27 cellular contexts compared by ENCODE assay signal in genomic region chr2:239910404-239910803, GRCh38.
DNase-seq lines count a peak whose midpoint lies in the region; ATAC-seq and TF ChIP-seq lines count a peak whose summit lies in the region.
"Had no signal": no experiment of that assay in that cellular context is flagged by ENCODE, and none has a peak within 500 bp of the region (broad histone marks: within the 10 kb centered on the region; RNA-seq: fewer than 3 reads in every experiment).

No MANE protein-coding gene starts in this region.

- H3K36me3 ChIP-seq in CD4-positive, alpha-beta memory T cell (ENCODE audit: insufficient read depth, low read length): no peaks in the 10 kb centered on the region
- H3K36me3 ChIP-seq: brain microvascular endothelial cell, pancreas, thoracic aorta had no signal

- no peak overlapping the region for H3K4me3 Mint-ChIP-seq in T-helper 1 cell treated with Interleukin-12 subunit alpha and Interleukin-12 subunit beta and Interleukin-4 antibody, amounts not matched to agents 30 μg/mL and 1 μg/mL, for 36 hours
- peak overlapping the region in 1 of 8 donors; percentile 74 for H3K4me3 Mint-ChIP-seq in CD4-positive, alpha-beta memory T cell
- H3K4me3 Mint-ChIP-seq: mesothelial cell of epicardium had no signal

- H3K9me3 ChIP-seq in CD4-positive, alpha-beta memory T cell (ENCODE audit: control insufficient read depth in 1 of 2, low read length in 2 of 2): no peaks in the 10 kb centered on the region
- H3K9me3 ChIP-seq: pancreas, thoracic aorta had no signal

- CTCF ChIA-PET in CD4-positive, alpha-beta memory T cell (lab: Charles Lee; ENCODE audit: partially characterized antibody): no interaction called here

- H3K9me3 Mint-ChIP-seq in T-helper 1 cell treated with Interleukin-12 subunit alpha and Interleukin-12 subunit beta and Interleukin-4 antibody, amounts not matched to agents 30 μg/mL and 1 μg/mL, for 36 hours: peaks cover 6% of the 10 kb centered on the region
- H3K9me3 Mint-ChIP-seq in CD4-positive, alpha-beta memory T cell: peaks cover 0 to 7% (median 0%) of the 10 kb centered on the region in 8 donors

- no peak for ATAC-seq in HG03159 (IDR thresholded peaks at IDR 0.05; ENCODE audit: unreplicated experiment)
- ATAC-seq in HG02840 (IDR thresholded peaks at IDR 0.05; ENCODE audit: low FRiP score, unreplicated experiment): no peak
- ATAC-seq: naive thymus-derived CD8-positive, alpha-beta T cell had no signal

- H3K27me3 ChIP-seq in CD4-positive, alpha-beta memory T cell (ENCODE audit: insufficient read depth, low read length): no peaks in the 10 kb centered on the region
- H3K27me3 ChIP-seq: brain microvascular endothelial cell, pancreas had no signal

- POLR2A ChIA-PET in CD4-positive, alpha-beta memory T cell (lab: Charles Lee; ENCODE audit: partially characterized antibody): interaction anchor here (2.7 kb wide), 1 partner anchor 18 kb away, joined by 12 read pairs; no protein-coding TSS in a partner anchor

- H3K4me1 ChIP-seq in CD4-positive, alpha-beta memory T cell (ENCODE audit: insufficient read depth, low read length): peaks cover 21% of the 10 kb centered on the region
- H3K4me1 ChIP-seq: pancreas had no signal

- H3K4me3 ChIP-seq in CD4-positive, alpha-beta memory T cell (ENCODE audit: low read length in 2 of 2): no peak overlapping the region
- no peak overlapping the region for H3K4me3 ChIP-seq in coronary artery
- H3K4me3 ChIP-seq: pancreas, thoracic aorta had no signal

- H3K27ac ChIP-seq in CD4-positive, alpha-beta memory T cell (ENCODE audit: low read depth, low read length): peak overlapping the region; percentile 26
- no peak overlapping the region for H3K27ac ChIP-seq in coronary artery
- H3K27ac ChIP-seq: 22Rv1, brain microvascular endothelial cell, thoracic aorta had no signal

- H3K27me3 Mint-ChIP-seq in T-helper 1 cell treated with Interleukin-12 subunit alpha and Interleukin-12 subunit beta and Interleukin-4 antibody, amounts not matched to agents 30 μg/mL and 1 μg/mL, for 36 hours (ENCODE audit: low read depth): no peaks in the 10 kb centered on the region
- no peaks in the 10 kb centered on the region for H3K27me3 Mint-ChIP-seq in CD4-positive, alpha-beta memory T cell

- H3K27ac Mint-ChIP-seq in T-helper 1 cell treated with Interleukin-12 subunit alpha and Interleukin-12 subunit beta and Interleukin-4 antibody, amounts not matched to agents 30 μg/mL and 1 μg/mL, for 36 hours: peak overlapping the region; percentile 74
- H3K27ac Mint-ChIP-seq in CD4-positive, alpha-beta memory T cell: peak overlapping the region in 4 of 7 donors; percentile 53 to 73 (median 65)
- H3K27ac Mint-ChIP-seq: mesothelial cell of epicardium had no signal

- intact Hi-C loops in CD4-positive, alpha-beta memory T cell (cut with micrococcal nuclease): no loop called here
- intact Hi-C loops in posterior vena cava (cut with DNase I): no loop called here

- peaks cover 20% of the 10 kb centered on the region for H3K4me1 Mint-ChIP-seq in T-helper 1 cell treated with Interleukin-12 subunit alpha and Interleukin-12 subunit beta and Interleukin-4 antibody, amounts not matched to agents 30 μg/mL and 1 μg/mL, for 36 hours (ENCODE audit: low read depth)
- H3K4me1 Mint-ChIP-seq in CD4-positive, alpha-beta memory T cell: peaks cover 6 to 23% (median 14%) of the 10 kb centered on the region in 4 donors
- H3K4me1 Mint-ChIP-seq: mesothelial cell of epicardium had no signal

- TF ChIP-seq CTCF in coronary artery (IDR thresholded peaks at IDR 0.05): no peak

- peaks cover 2% of the 10 kb centered on the region for H3K36me3 Mint-ChIP-seq in T-helper 1 cell treated with Interleukin-12 subunit alpha and Interleukin-12 subunit beta and Interleukin-4 antibody, amounts not matched to agents 30 μg/mL and 1 μg/mL, for 36 hours (ENCODE audit: low read depth)
- H3K36me3 Mint-ChIP-seq in CD4-positive, alpha-beta memory T cell: no peaks in the 10 kb centered on the region
- H3K36me3 Mint-ChIP-seq: mesothelial cell of epicardium had no signal

- DNase-seq in T-helper 1 cell: no peak
- DNase-seq in CD4-positive, alpha-beta memory T cell: no peak
- DNase-seq in coronary artery (ENCODE audit: low spot score): peak; percentile 41
- DNase-seq in posterior vena cava (ENCODE audit: low spot score): peak; percentile 47
- DNase-seq in stimulated activated CD4-positive, alpha-beta T cell treated with anti-CD3 and anti-CD28 coated beads, Interleukin-2, amount 100 ng/mL, for 24 hours: no peak
- DNase-seq: activated CD4-positive, alpha-beta T cell treated with anti-CD3 and anti-CD28 coated beads for 4 hours; brain microvascular endothelial cell; effector memory CD4-positive, alpha-beta T cell; erythroblast; foreskin fibroblast; GF-D8; left cardiac atrium; MM.1S; NCI-H1417 treated with DMSO at 0.1 percent for 48 hours; NCI-H510A; NK-92 treated with Interleukin-12 subunit alpha and Interleukin-12 subunit beta, amount 100 ng/mL, for 24 hours; SIG-M5; stimulated activated CD4-positive, alpha-beta T cell treated with anti-CD3 and anti-CD28 coated beads, Interleukin-4, amount 100 ng/mL, for 24 hours; stimulated activated naive CD8-positive, alpha-beta T cell treated with anti-CD3 and anti-CD28 coated beads, Interleukin-15, Interleukin-2, amounts not matched to agents 100 U/mL and 50 U/mL, for 24 hours had no signal

Comparison
In these comparisons a context has a peak if more than half of its experiments do, and no peak if none do; other contexts are left out.
1. DNase-seq: peak in coronary artery (single experiment) and posterior vena cava (single experiment); none in T-helper 1 cell (0 of 5), CD4-positive, alpha-beta memory T cell (0 of 5) and stimulated activated CD4-positive, alpha-beta T cell treated with anti-CD3 and anti-CD28 coated beads, Interleukin-2, amount 100 ng/mL, for 24 hours (0 of 2).